Comparison of ENCODE assay signal across 18 cellular contexts in genomic region chr5:59922220-59922619, GRCh38. TPM values are rescaled to one million over a fixed set of nuclear protein-coding genes. Genes with fewer than 3 reads are reported as not detected.
A peak's percentile ranks its signal among the peaks of the same experiment; 100 is the strongest.
DNase-seq lines count a peak whose midpoint lies in the region; ATAC-seq and TF ChIP-seq lines count a peak whose summit lies in the region.
"Had no signal": no experiment of that assay in that cellular context is flagged by ENCODE, and none has a peak within 500 bp of the region (broad histone marks: within the 10 kb centered on the region; RNA-seq: fewer than 3 reads in every experiment).

No MANE protein-coding gene starts in this region.

- H3K4me3 Mint-ChIP-seq in GM23338 (no peak overlapping the region), WTC11 (no peak overlapping the region)
- no peak overlapping the region for H3K4me3 Mint-ChIP-seq in stimulated activated memory B cell treated with anti-CD40 and anti-IgM and Interleukin-4, amounts not matched to agents 10 μg/mL and 1 μg/mL and 100 μg/mL, for 72 hours
- H3K4me3 Mint-ChIP-seq in activated CD4-positive, alpha-beta T cell treated with anti-CD3 and anti-CD28 coated beads, Interleukin-2, amount 10 ng/mL, durations not matched to agents 24 days and 14 days: no peak overlapping the region
- H3K4me3 Mint-ChIP-seq: CD4-positive, CD25-positive, alpha-beta regulatory T cell; CD8-positive, alpha-beta T cell; HFFc6 had no signal

- peaks cover 6% of the 10 kb centered on the region for H3K4me1 ChIP-seq in GM23338 (ENCODE audit: insufficient read depth)
- H3K4me1 ChIP-seq in iPS-20b (ENCODE audit: insufficient read depth, low read length): peaks cover 7% of the 10 kb centered on the region; the same call in 1 of the 2 replicates
- H3K4me1 ChIP-seq: A549, Caco-2, HAP-1 had no signal

- H3K36me3 Mint-ChIP-seq in GM23338 (ENCODE audit: low read depth): no peaks in the 10 kb centered on the region
- H3K36me3 Mint-ChIP-seq in WTC11: no peaks in the 10 kb centered on the region
- no peaks in the 10 kb centered on the region for H3K36me3 Mint-ChIP-seq in stimulated activated memory B cell treated with anti-CD40 and anti-IgM and Interleukin-4, amounts not matched to agents 10 μg/mL and 1 μg/mL and 100 μg/mL, for 72 hours
- H3K36me3 Mint-ChIP-seq in activated CD4-positive, alpha-beta T cell treated with anti-CD3 and anti-CD28 coated beads, Interleukin-2, amount 10 ng/mL, durations not matched to agents 24 days and 14 days (ENCODE audit: low read depth): no peaks in the 10 kb centered on the region
- H3K36me3 Mint-ChIP-seq: CD4-positive, CD25-positive, alpha-beta regulatory T cell; CD8-positive, alpha-beta T cell had no signal

- H3K27me3 Mint-ChIP-seq in GM23338 (ENCODE audit: insufficient read depth, low read depth, poor library complexity) (peaks cover 2% of the 10 kb centered on the region), WTC11 (ENCODE audit: low read depth) (no peaks in the 10 kb centered on the region; the same call in 1 of the 2 replicates)
- no peaks in the 10 kb centered on the region for H3K27me3 Mint-ChIP-seq in stimulated activated memory B cell treated with anti-CD40 and anti-IgM and Interleukin-4, amounts not matched to agents 10 μg/mL and 1 μg/mL and 100 μg/mL, for 72 hours
- no peaks in the 10 kb centered on the region for H3K27me3 Mint-ChIP-seq in activated CD4-positive, alpha-beta T cell treated with anti-CD3 and anti-CD28 coated beads, Interleukin-2, amount 10 ng/mL, durations not matched to agents 24 days and 14 days
- H3K27me3 Mint-ChIP-seq: CD4-positive, CD25-positive, alpha-beta regulatory T cell had no signal

- H2AFZ ChIP-seq in GM23338: peak overlapping the region; percentile 84

- no peaks in the 10 kb centered on the region for H4K20me1 ChIP-seq in GM23338 (replicated peaks; ENCODE audit: insufficient read depth)

- peak overlapping the region; percentile 44 for H3K4me2 ChIP-seq in GM23338
- H3K4me2 ChIP-seq: A549 had no signal

- H3K9me3 ChIP-seq in iPS-20b (ENCODE audit: insufficient read depth, low read depth, low read length): no peaks in the 10 kb centered on the region
- H3K9me3 ChIP-seq: A549, Caco-2, HAP-1 had no signal

- no peaks in the 10 kb centered on the region for H3K27me3 ChIP-seq in GM23338 (ENCODE audit: insufficient read depth)
- no peaks in the 10 kb centered on the region for H3K27me3 ChIP-seq in iPS-20b (ENCODE audit: insufficient read depth, low read length)

- POLR2A ChIA-PET in WTC11 (lab: Charles Lee): no interaction called here

- CTCF ChIA-PET in WTC11 (lab: Charles Lee): interaction anchor here (1.1 to 2.6 kb wide), 3 partner anchors 108 to 365 kb away, joined by 3 to 17 read pairs (median 15); no protein-coding TSS in a partner anchor

- H3K9me3 Mint-ChIP-seq in GM23338 (no peaks in the 10 kb centered on the region), WTC11 (no peaks in the 10 kb centered on the region)
- H3K9me3 Mint-ChIP-seq in stimulated activated memory B cell treated with anti-CD40 and anti-IgM and Interleukin-4, amounts not matched to agents 10 μg/mL and 1 μg/mL and 100 μg/mL, for 72 hours: no peaks in the 10 kb centered on the region
- H3K9me3 Mint-ChIP-seq in activated CD4-positive, alpha-beta T cell treated with anti-CD3 and anti-CD28 coated beads, Interleukin-2, amount 10 ng/mL, durations not matched to agents 24 days and 14 days: no peaks in the 10 kb centered on the region
- H3K9me3 Mint-ChIP-seq: CD8-positive, alpha-beta T cell; HFFc6 had no signal

- no peaks in the 10 kb centered on the region for H3K36me3 ChIP-seq in GM23338 (ENCODE audit: insufficient read depth)
- no peaks in the 10 kb centered on the region for H3K36me3 ChIP-seq in iPS-20b (ENCODE audit: insufficient read depth, low read depth, low read length)
- H3K36me3 ChIP-seq: HAP-1 had no signal

- intact Hi-C loops in activated CD4-positive, alpha-beta T cell treated with anti-CD3 and anti-CD28 coated beads, Interleukin-2, amount 10 ng/mL, durations not matched to agents 24 days and 14 days (cut with micrococcal nuclease): no loop called here

- H3K9me2 ChIP-seq in GM23338 (ENCODE audit: insufficient read depth): no peaks in the 10 kb centered on the region; the same call in 1 of the 2 replicates

- H3K4me3 ChIP-seq in GM23338: no peak overlapping the region
- no peak overlapping the region for H3K4me3 ChIP-seq in iPS-20b (ENCODE audit: low read length)
- H3K4me3 ChIP-seq: A549, HAP-1 had no signal

- peak overlapping the region; percentile 7; the same call in 1 of the 2 replicates for H3K9ac ChIP-seq in iPS-20b (ENCODE audit: low read depth, low read length)

- no peaks in the 10 kb centered on the region for H3K79me2 ChIP-seq in GM23338 (replicated peaks; ENCODE audit: insufficient read depth)

- H3K4me1 Mint-ChIP-seq in GM23338 (peaks cover 11% of the 10 kb centered on the region), WTC11 (peaks cover 19% of the 10 kb centered on the region)
- no peaks in the 10 kb centered on the region for H3K4me1 Mint-ChIP-seq in stimulated activated memory B cell treated with anti-CD40 and anti-IgM and Interleukin-4, amounts not matched to agents 10 μg/mL and 1 μg/mL and 100 μg/mL, for 72 hours
- no peaks in the 10 kb centered on the region for H3K4me1 Mint-ChIP-seq in activated CD4-positive, alpha-beta T cell treated with anti-CD3 and anti-CD28 coated beads, Interleukin-2, amount 10 ng/mL, durations not matched to agents 24 days and 14 days
- H3K4me1 Mint-ChIP-seq: CD4-positive, CD25-positive, alpha-beta regulatory T cell had no signal

- TF ChIP-seq CTCF in GM23338 (conservative IDR thresholded peaks at IDR 0.05; ENCODE audit: low read depth in 2 of 2) (no peak), WTC11 (IDR thresholded peaks at IDR 0.05) (no peak)

- ATAC-seq in GM23338 (peak; percentile 83), WTC11 (peak; percentile 84), HG03521 (IDR thresholded peaks at IDR 0.05; ENCODE audit: unreplicated experiment) (no peak), GM21786 (IDR thresholded peaks at IDR 0.05; ENCODE audit: unreplicated experiment) (no peak)
- ATAC-seq in stimulated activated memory B cell treated with anti-CD40 and anti-IgM and Interleukin-4, amounts not matched to agents 10 μg/mL and 1 μg/mL and 100 μg/mL, for 72 hours: peak; percentile 36
- ATAC-seq: A549; CD8-positive, alpha-beta T cell had no signal

- H3K27ac Mint-ChIP-seq in GM23338 (no peak overlapping the region), WTC11 (no peak overlapping the region)
- no peak overlapping the region for H3K27ac Mint-ChIP-seq in stimulated activated memory B cell treated with anti-CD40 and anti-IgM and Interleukin-4, amounts not matched to agents 10 μg/mL and 1 μg/mL and 100 μg/mL, for 72 hours
- H3K27ac Mint-ChIP-seq in activated CD4-positive, alpha-beta T cell treated with anti-CD3 and anti-CD28 coated beads, Interleukin-2, amount 10 ng/mL, durations not matched to agents 24 days and 14 days: no peak overlapping the region
- H3K27ac Mint-ChIP-seq: CD4-positive, CD25-positive, alpha-beta regulatory T cell; CD8-positive, alpha-beta T cell; HFFc6 had no signal

- no peaks in the 10 kb centered on the region for H3F3A ChIP-seq in GM23338 (replicated peaks; ENCODE audit: low read depth)

- DNase-seq in GM23338 (ENCODE audit: low spot score) (peak; percentile 21), WTC11 (ENCODE audit: low spot score) (no peak)
- DNase-seq in activated CD4-positive, alpha-beta T cell treated with anti-CD3 and anti-CD28 coated beads, Interleukin-2, amount 10 ng/mL, durations not matched to agents 24 days and 14 days: no peak
- DNase-seq: 8988T; Caco-2; CD4-positive, CD25-positive, alpha-beta regulatory T cell; CD8-positive, alpha-beta T cell; DMS153; DND-41; GF-D8; HFFc6 had no signal

- no peak overlapping the region for H3K27ac ChIP-seq in GM23338 (ENCODE audit: low read depth)
- no peak overlapping the region for H3K27ac ChIP-seq in iPS-20b (ENCODE audit: low read length)
- H3K27ac ChIP-seq: A549, C4-2B had no signal

TF ChIP-seq in GM23338, 12 proteins besides CTCF, POLR2A, EP300 and RAD21 (continues in another document):
- TF ChIP-seq JUNB (IDR thresholded peaks at IDR 0.05; ENCODE audit: unreplicated experiment): no peak
- TF ChIP-seq ZNF114 (CRISPR knock-in tag; IDR thresholded peaks at IDR 0.05): no peak
- TF ChIP-seq EZH2phosphoT487 (IDR thresholded peaks at IDR 0.05; ENCODE audit: unreplicated experiment): no peak
- TF ChIP-seq EZH2 (IDR thresholded peaks at IDR 0.05; ENCODE audit: low read depth, unreplicated experiment): no peak
- TF ChIP-seq ETS1 (IDR thresholded peaks at IDR 0.05): no peak
- TF ChIP-seq NANOG (IDR thresholded peaks at IDR 0.05; ENCODE audit: borderline replicate concordance): no peak

TF ChIP-seq in WTC11, 78 proteins besides CTCF, POLR2A, EP300 and RAD21 (continues in another document):
- TF ChIP-seq ZNF281 (CRISPR knock-in tag; IDR thresholded peaks at IDR 0.05): peak; percentile 34; the same call in 1 of the 2 replicates

RNA-seq across cellular contexts. Expression of gene PDE4D, which starts 28.7 kb away (rescaled TPM):
- total RNA-seq in GM23338 (2014; rRNA removed; shearing (Covaris generic)): 3.3 and 4.7 TPM in 2 replicates
- polyA plus RNA-seq in GM23338 (2016; fragmentation: Nextera tagmentation; extraction: Ambion mirVana): 0.66 and 2.1 TPM in 2 replicates
- total RNA-seq in WTC11 (2021): 1.7 to 3.3 TPM (median 2.0 TPM) in 3 replicates
- total RNA-seq in activated CD4-positive, alpha-beta T cell treated with anti-CD3 and anti-CD28 coated beads, Interleukin-2, amount 10 ng/mL, durations not matched to agents 24 days and 14 days: 47.7 and 50.1 TPM in 2 replicates

Comparison
In these comparisons a context has a peak if more than half of its experiments do, and no peak if none do; other contexts are left out.
1. ATAC-seq: peak in GM23338 (single experiment), WTC11 (single experiment) and stimulated activated memory B cell treated with anti-CD40 and anti-IgM and Interleukin-4, amounts not matched to agents 10 μg/mL and 1 μg/mL and 100 μg/mL, for 72 hours (single experiment); none in HG03521 (single experiment) and GM21786 (single experiment).